8 cellular contexts compared by ENCODE assay signal in the genomic region with DNA sequence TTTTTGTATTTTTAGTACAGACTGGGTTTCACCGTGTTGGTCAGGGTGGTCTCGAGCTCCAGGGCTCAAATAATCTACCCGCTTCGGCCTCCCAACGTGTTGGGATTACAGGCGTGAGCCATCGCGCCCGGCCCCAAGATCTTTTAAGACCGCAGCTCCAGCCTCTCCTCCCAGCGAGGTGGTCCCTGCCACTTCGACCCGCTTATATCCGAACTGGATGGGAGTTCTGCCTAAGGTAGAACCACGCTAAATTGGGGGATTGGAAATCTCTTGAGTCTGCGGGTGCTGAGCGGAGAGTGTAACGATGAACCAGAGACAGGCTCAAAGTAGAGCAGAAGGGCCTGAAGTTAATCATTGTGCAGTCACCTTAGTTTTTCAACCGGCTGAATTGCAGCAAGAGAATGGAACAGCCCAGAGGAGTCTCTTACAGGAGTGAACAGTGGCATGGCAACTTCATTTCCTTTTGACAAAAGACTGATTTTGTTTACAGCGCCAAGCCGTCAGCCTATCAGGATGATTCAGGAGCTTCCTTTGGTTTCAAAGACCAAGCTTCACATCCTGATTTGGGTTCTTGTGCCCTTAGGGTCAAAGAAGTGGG. TPM values are rescaled to one million over a fixed set of nuclear protein-coding genes. Genes with fewer than 3 reads are reported as not detected.
DNase-seq lines count a peak whose midpoint lies in the region; ATAC-seq and TF ChIP-seq lines count a peak whose summit lies in the region.

No MANE protein-coding gene starts in this region.

- peaks cover 0 to 25% (median 17%) of the 10 kb centered on the region in 9 donors for H3K36me3 ChIP-seq in heart left ventricle

- no peaks in the 10 kb centered on the region for H3K9me3 Mint-ChIP-seq in T-helper 2 cell treated with Interferon-gamma antibody and Interleukin-4, amounts not matched to agents 5 μg/mL and 100 μg/mL, for 36 hours
- no peaks in the 10 kb centered on the region for H3K9me3 Mint-ChIP-seq in nephron

- WGBS in heart left ventricle, 4 donors = 6 to 16% (median 11%) methylated on average over 11 to 21 of the region's 21 CpGs

- intact Hi-C loops in heart left ventricle (cut with DNase I) (loop anchor here in 3 of 10 donors (1.0 to 5.0 kb wide), 3 partner anchors 40 kb away; a partner anchor contains a TSS), left ventricle myocardium superior (cut with micrococcal nuclease) (no loop called here)

- DNase-seq in heart left ventricle (no peak), left ventricle myocardium superior (no peak), erythroblast (lab: John Stamatoyannopoulos, UW) (peak; percentile 60 to 65), COLO668 (lab: John Stamatoyannopoulos, UW; ENCODE audit: unreplicated experiment) (no peak)
- peak; percentile 15 for DNase-seq in T-helper 2 cell treated with Interferon-gamma antibody and Interleukin-4, amounts not matched to agents 5 μg/mL and 100 μg/mL, for 36 hours (ENCODE audit: low spot score)

- TF ChIP-seq POLR2A in heart left ventricle (IDR thresholded peaks at IDR 0.05) = no peak
- no peak for TF ChIP-seq POLR2A in erythroblast (IDR thresholded peaks at IDR 0.05; ENCODE audit: low read length)

- TF ChIP-seq CTCF in heart left ventricle (IDR thresholded peaks at IDR 0.05) = no peak
- no peak for TF ChIP-seq CTCF in nephron (IDR thresholded peaks at IDR 0.05; ENCODE audit: unreplicated experiment in 3 of 3)

- H3K4me1 ChIP-seq in heart left ventricle = peaks cover 0 to 49% (median 35%) of the 10 kb centered on the region in 12 donors

- H3K9me3 ChIP-seq in heart left ventricle = no peaks in the 10 kb centered on the region

- H3K4me3 ChIP-seq in heart left ventricle = peak overlapping the region; percentile 8 to 97 (median 74)

- ATAC-seq in heart left ventricle (no peak), left ventricle myocardium superior (no peak), HG03442 (IDR thresholded peaks at IDR 0.05; ENCODE audit: unreplicated experiment) (peak; percentile 4), GM21529 (IDR thresholded peaks at IDR 0.05; ENCODE audit: unreplicated experiment) (no peak)

- H3K36me3 Mint-ChIP-seq in T-helper 2 cell treated with Interferon-gamma antibody and Interleukin-4, amounts not matched to agents 5 μg/mL and 100 μg/mL, for 36 hours (ENCODE audit: low read depth) = peaks cover 5% of the 10 kb centered on the region
- H3K36me3 Mint-ChIP-seq in nephron (ENCODE audit: low read depth) = peaks cover 12% of the 10 kb centered on the region

- H3K27ac Mint-ChIP-seq in T-helper 2 cell treated with Interferon-gamma antibody and Interleukin-4, amounts not matched to agents 5 μg/mL and 100 μg/mL, for 36 hours = peak overlapping the region; percentile 88
- peak overlapping the region; percentile 83 to 90 (median 90) for H3K27ac Mint-ChIP-seq in nephron

- H3K27me3 ChIP-seq in heart left ventricle = no peaks in the 10 kb centered on the region

- H3K4me1 Mint-ChIP-seq in T-helper 2 cell treated with Interferon-gamma antibody and Interleukin-4, amounts not matched to agents 5 μg/mL and 100 μg/mL, for 36 hours (ENCODE audit: low read depth) = peaks cover 22% of the 10 kb centered on the region
- peaks cover 40% of the 10 kb centered on the region for H3K4me1 Mint-ChIP-seq in nephron

- peak overlapping the region; percentile 4 to 99 (median 92) for H3K27ac ChIP-seq in heart left ventricle

- no peaks in the 10 kb centered on the region for H3K27me3 Mint-ChIP-seq in T-helper 2 cell treated with Interferon-gamma antibody and Interleukin-4, amounts not matched to agents 5 μg/mL and 100 μg/mL, for 36 hours (ENCODE audit: low read depth)
- H3K27me3 Mint-ChIP-seq in nephron (ENCODE audit: low read depth) = peaks cover 6% of the 10 kb centered on the region

- H3K4me3 Mint-ChIP-seq in T-helper 2 cell treated with Interferon-gamma antibody and Interleukin-4, amounts not matched to agents 5 μg/mL and 100 μg/mL, for 36 hours = peak overlapping the region; percentile 93
- H3K4me3 Mint-ChIP-seq in nephron = peak overlapping the region; percentile 87 to 97 (median 91)

RNA-seq across cellular contexts. Expression of a gene that starts 0.7 kb away (rescaled TPM):
- total RNA-seq in heart left ventricle (100 to 1,000 TPM; 146 to 274 (median 190) TPM), left ventricle myocardium superior (104 TPM)
- polyA plus RNA-seq in heart left ventricle = 100 to 1,000 TPM; 128 to 286 TPM

RNA-seq across cellular contexts. Expression of a gene that starts 9.7 kb away (rescaled TPM):
- total RNA-seq in heart left ventricle (100 to 1,000 TPM in 5 of 9 donors, 10 to 100 TPM in 4; 91.4 to 155 (median 102) TPM), left ventricle myocardium superior (88.1 TPM)
- 100 to 1,000 TPM in 1 of 2 donors, 10 to 100 TPM in 1; 57.4 to 154 TPM for polyA plus RNA-seq in heart left ventricle

RNA-seq across cellular contexts. Expression of a gene that starts 39.4 kb away (rescaled TPM):
- total RNA-seq in heart left ventricle (10 to 100 TPM; 20.0 to 34.8 (median 29.9) TPM), left ventricle myocardium superior (24.3 TPM)
- polyA plus RNA-seq in heart left ventricle = 10 to 100 TPM in 1 of 2 donors, 1 to 10 TPM in 1; 9.5 to 45.7 TPM

RNA-seq across cellular contexts. Expression of a gene that starts 40.7 kb away (rescaled TPM):
- 10 to 100 TPM; 16.1 to 30.1 (median 21.5) TPM for total RNA-seq in heart left ventricle
- polyA plus RNA-seq in heart left ventricle = 10 to 100 TPM; 10.4 to 17.2 TPM
- total RNA-seq in left ventricle myocardium superior = 18.8 TPM

RNA-seq across cellular contexts. Expression of a gene that starts 58.5 kb away (rescaled TPM):
- 10 to 100 TPM; 15.4 to 50.3 (median 36.9) TPM for total RNA-seq in heart left ventricle
- polyA plus RNA-seq in heart left ventricle = 10 to 100 TPM; 11.2 to 35.5 TPM
- total RNA-seq in left ventricle myocardium superior = 21.3 TPM

Comparison
In these comparisons a context has a peak if more than half of its experiments do, and no peak if none do; other contexts are left out.
1. DNase-seq: peak in T-helper 2 cell treated with Interferon-gamma antibody and Interleukin-4, amounts not matched to agents 5 μg/mL and 100 μg/mL, for 36 hours (single experiment) and erythroblast (2 of 2); none in heart left ventricle (0 of 5), left ventricle myocardium superior (single experiment) and COLO668 (single experiment).